ENCODE assay signal across 8 cellular contexts in genomic region chr1:51877434-51878306, GRCh38. TPM values are rescaled to one million over a fixed set of nuclear protein-coding genes. Genes with fewer than 3 reads are reported as not detected.
A peak's percentile ranks its signal among the peaks of the same experiment; 100 is the strongest.
DNase-seq lines count a peak whose midpoint lies in the region; ATAC-seq and TF ChIP-seq lines count a peak whose summit lies in the region.

No MANE protein-coding gene starts in this region.

- H3K27me3 ChIP-seq in body of pancreas (no peaks in the 10 kb centered on the region), layer of hippocampus (ENCODE audit: control insufficient read depth, insufficient read depth, low read length) (no peaks in the 10 kb centered on the region), thoracic aorta (replicated peaks; ENCODE audit: insufficient read depth) (no peaks in the 10 kb centered on the region)

- DNase-seq in AG08396 (ENCODE audit: low spot score) (peak; percentile 20), GM10248 (ENCODE audit: extremely low spot score) (peak; percentile 11), LNCaP clone FGC (ENCODE audit: low read depth) (no peak), body of pancreas (peak; percentile 25 to 36 (median 30)), thoracic aorta (ENCODE audit: low spot score) (no peak), OCI-M2 (lab: John Stamatoyannopoulos, UW; ENCODE audit: unreplicated experiment) (no peak)

- intact Hi-C loops in body of pancreas (cut with DNase I), result no loop called here

- no peak for TF ChIP-seq POLR2A in body of pancreas (IDR thresholded peaks at IDR 0.05)

- CTCF ChIA-PET in GM10248 (lab: Yijun Ruan, JAX), result interaction anchor here (1.1 to 1.6 kb wide), 3 partner anchors 11 to 14 kb away, joined by 3 to 4 read pairs (median 3); no protein-coding TSS in a partner anchor

- TF ChIP-seq CTCF in GM10248 (IDR thresholded peaks at IDR 0.05; ENCODE audit: control extremely low read depth, extremely low read depth, low read depth, missing control alignments), result no peak
- TF ChIP-seq CTCF in LNCaP clone FGC (IDR thresholded peaks at IDR 0.05; ENCODE audit: control insufficient read depth, extremely low read depth, insufficient read depth), result no peak
- TF ChIP-seq CTCF in body of pancreas (IDR thresholded peaks at IDR 0.05), result no peak
- TF ChIP-seq CTCF in thoracic aorta (IDR thresholded peaks at IDR 0.05), result no peak

- H3K9me3 ChIP-seq in body of pancreas (no peaks in the 10 kb centered on the region), thoracic aorta (no peaks in the 10 kb centered on the region)

- H3K4me1 ChIP-seq in body of pancreas, result peaks cover 36% of the 10 kb centered on the region
- peaks cover 32 to 39% of the 10 kb centered on the region in 2 donors for H3K4me1 ChIP-seq in thoracic aorta (ENCODE audit: control insufficient read depth in 1 of 2, low read depth in 2 of 2)

- WGBS in body of pancreas, 2 donors, result 7 to 9% methylated on average over 18 to 20 of the region's 20 CpGs

- H3K4me3 ChIP-seq in LNCaP clone FGC (ENCODE audit: low read depth, low read length), result peak overlapping the region; percentile 86
- H3K4me3 ChIP-seq in body of pancreas, result peak overlapping the region; percentile 79 to 91
- H3K4me3 ChIP-seq in thoracic aorta, result peak overlapping the region; percentile 80

- H3K36me3 ChIP-seq in body of pancreas (replicated peaks in 1 of 2; ENCODE audit: insufficient read depth in 1 of 2, low read depth in 2 of 2), result no peaks in the 10 kb centered on the region
- no peaks in the 10 kb centered on the region for H3K36me3 ChIP-seq in thoracic aorta

- H3K27ac ChIP-seq in body of pancreas (peak overlapping the region; percentile 94 to 99 (median 96)), layer of hippocampus (ENCODE audit: low read depth, low read length) (peak overlapping the region; percentile 88), thoracic aorta (peak overlapping the region; percentile 91 to 96)

- POLR2A ChIA-PET in GM10248 (lab: Yijun Ruan, JAX), result interaction anchor here (0.6 kb wide), 1 partner anchor 1326 kb away, joined by 7 read pairs; no protein-coding TSS in a partner anchor

- no peak for ATAC-seq in body of pancreas
- ATAC-seq in thoracic aorta (ENCODE audit: insufficient number of reproducible peaks, low FRiP score, low read depth), result no peak
- no peak for ATAC-seq in HG03565 (IDR thresholded peaks at IDR 0.05; ENCODE audit: unreplicated experiment)

RNA-seq across cellular contexts. Expression of gene NRDC, which starts 0.9 kb away (rescaled TPM):
- total RNA-seq in body of pancreas, result 10 to 100 TPM; 56.8 to 57.7 TPM
- total RNA-seq in thoracic aorta, result 10 to 100 TPM; 49.7 to 94.2 TPM

Comparison
In these comparisons a context has a peak if more than half of its experiments do, and no peak if none do; other contexts are left out.
1. DNase-seq: peak in AG08396 (single experiment), GM10248 (single experiment) and body of pancreas (4 of 4); none in LNCaP clone FGC (single experiment), thoracic aorta (single experiment) and OCI-M2 (single experiment).
2. Peak in every context shown above with its lines, with median percentiles within 50 percentile points of each other: H3K4me3 ChIP-seq and H3K27ac ChIP-seq.